In genomic region chr15:52331490-52332240, GRCh38 we compare ENCODE assay signal across 8 cellular contexts. TPM values are rescaled to one million over a fixed set of nuclear protein-coding genes. Genes with fewer than 3 reads are reported as not detected.
A peak's percentile ranks its signal among the peaks of the same experiment; 100 is the strongest.
DNase-seq lines count a peak whose midpoint lies in the region; ATAC-seq, FAIRE-seq and TF ChIP-seq lines count a peak whose summit lies in the region.

No MANE protein-coding gene starts in this region.

- H3K27me3 Mint-ChIP-seq in T-helper 17 cell (no peaks in the 10 kb centered on the region), astrocyte (ENCODE audit: low read depth, unreplicated experiment) (no peaks in the 10 kb centered on the region)

- intact Hi-C loops in left colon (cut with DNase I, micrococcal nuclease), result no loop called here

- no peak overlapping the region for H3K27ac ChIP-seq in HL-60 (replicated peaks)
- no peak overlapping the region for H3K27ac ChIP-seq in astrocyte (ENCODE audit: low read depth, low read length)

- ATAC-seq in GM21367 (IDR thresholded peaks at IDR 0.05; ENCODE audit: unreplicated experiment) (peak; percentile 81), T-helper 17 cell (peak; percentile 100), left colon (peak; percentile 94), omental fat pad (ENCODE audit: low FRiP score) (no peak)

- peak; percentile 55 for FAIRE-seq in astrocyte (lab: Jason Lieb, UNC)

- H3K27me3 ChIP-seq in HL-60 (ENCODE audit: insufficient read depth, poor library complexity, severe bottlenecking), result no peaks in the 10 kb centered on the region
- no peaks in the 10 kb centered on the region for H3K27me3 ChIP-seq in astrocyte (ENCODE audit: insufficient read depth, low read length)

- peak; percentile 25 for TF ChIP-seq CTCF in HL-60 (IDR thresholded peaks at IDR 0.05; ENCODE audit: insufficient read depth, low read length)
- peak; percentile 43 for TF ChIP-seq CTCF in astrocyte (IDR thresholded peaks at IDR 0.05; ENCODE audit: insufficient read depth, low read depth, low read length)
- TF ChIP-seq CTCF in omental fat pad (IDR thresholded peaks at IDR 0.05), result no peak

- no peaks in the 10 kb centered on the region for H3K9me3 Mint-ChIP-seq in astrocyte (ENCODE audit: unreplicated experiment)

- no peaks in the 10 kb centered on the region for H4K20me1 ChIP-seq in astrocyte (ENCODE audit: insufficient read depth, low read length)

- no peak overlapping the region for H3K9ac ChIP-seq in astrocyte (ENCODE audit: low read length)

- no peak overlapping the region for H3K4me2 ChIP-seq in astrocyte (ENCODE audit: low read length)

- no peak overlapping the region for H2AFZ ChIP-seq in astrocyte (ENCODE audit: low read depth, low read length)

- peaks cover 8% of the 10 kb centered on the region for H3K36me3 ChIP-seq in astrocyte (ENCODE audit: insufficient read depth, low read length)

- peak overlapping the region; percentile 85 for H3K4me3 Mint-ChIP-seq in T-helper 17 cell
- H3K4me3 Mint-ChIP-seq in astrocyte (ENCODE audit: unreplicated experiment), result no peak overlapping the region

- H3K79me2 ChIP-seq in astrocyte (ENCODE audit: insufficient read depth, low read length), result no peaks in the 10 kb centered on the region

- peaks cover 9% of the 10 kb centered on the region for H3K36me3 Mint-ChIP-seq in T-helper 17 cell (ENCODE audit: low read depth)
- peaks cover 4% of the 10 kb centered on the region for H3K36me3 Mint-ChIP-seq in astrocyte (ENCODE audit: low read depth, unreplicated experiment)

- no peaks in the 10 kb centered on the region for H3K9me3 ChIP-seq in T-helper 17 cell (ENCODE audit: control insufficient read depth, low read length, poor library complexity, severe bottlenecking)
- H3K9me3 ChIP-seq in astrocyte (ENCODE audit: insufficient read depth, low read depth, low read length), result no peaks in the 10 kb centered on the region

- H3K4me3 ChIP-seq in HL-60 (replicated peaks; ENCODE audit: insufficient read depth, low read length) (no peak overlapping the region), astrocyte (ENCODE audit: insufficient read depth, low read depth, low read length) (no peak overlapping the region)

- DNase-seq in EH (ENCODE audit: low read depth) (peak; percentile 65), HL-60 (ENCODE audit: low read depth in 1 of 2, low spot score in 1 of 2) (peak in 1 of 2 experiments; percentile 48), T-helper 17 cell (peak in 1 of 3 donors; percentile 14), astrocyte (ENCODE audit: low read depth) (peak; percentile 48), left colon (no peak), omental fat pad (ENCODE audit: low spot score) (no peak)
- peak; percentile 7 to 17 for DNase-seq in stimulated activated CD8-positive, alpha-beta memory T cell treated with anti-CD3 and anti-CD28 coated beads, Interleukin-7, amount 100 ng/mL, for 1 hour (ENCODE audit: low read depth in 2 of 2)

- peak overlapping the region; percentile 85 for H3K27ac Mint-ChIP-seq in T-helper 17 cell
- H3K27ac Mint-ChIP-seq in astrocyte (ENCODE audit: unreplicated experiment), result no peak overlapping the region

- peaks cover 6% of the 10 kb centered on the region for H3K4me1 ChIP-seq in astrocyte (ENCODE audit: insufficient read depth, low read length)

- H3K4me1 Mint-ChIP-seq in T-helper 17 cell (peaks cover 16% of the 10 kb centered on the region), astrocyte (ENCODE audit: low read depth, unreplicated experiment) (peaks cover 19% of the 10 kb centered on the region)

RNA-seq across cellular contexts. Expression of gene MYO5C, which starts 36.1 kb away (rescaled TPM):
- total RNA-seq in T-helper 17 cell (1 to 10 TPM; 1.5 to 3.3 TPM), astrocyte (2.7 and 4.5 TPM in 2 replicates), left colon (10 to 100 TPM; 73.9 to 90.9 TPM), omental fat pad (10 to 100 TPM in 3 of 4 donors, 1 to 10 TPM in 1; 7.7 to 58.3 (median 15.5) TPM)

Comparison
In these comparisons a context has a peak if more than half of its experiments do, and no peak if none do; other contexts are left out.
1. DNase-seq: peak in EH (single experiment), astrocyte (single experiment) and stimulated activated CD8-positive, alpha-beta memory T cell treated with anti-CD3 and anti-CD28 coated beads, Interleukin-7, amount 100 ng/mL, for 1 hour (2 of 2); none in left colon (0 of 2) and omental fat pad (single experiment).
2. CTCF ChIP-seq: peak in HL-60 (single experiment) and astrocyte (single experiment); none in omental fat pad (0 of 3).